Comparison of ENCODE assay signal across 8 cellular contexts in the genomic region with DNA sequence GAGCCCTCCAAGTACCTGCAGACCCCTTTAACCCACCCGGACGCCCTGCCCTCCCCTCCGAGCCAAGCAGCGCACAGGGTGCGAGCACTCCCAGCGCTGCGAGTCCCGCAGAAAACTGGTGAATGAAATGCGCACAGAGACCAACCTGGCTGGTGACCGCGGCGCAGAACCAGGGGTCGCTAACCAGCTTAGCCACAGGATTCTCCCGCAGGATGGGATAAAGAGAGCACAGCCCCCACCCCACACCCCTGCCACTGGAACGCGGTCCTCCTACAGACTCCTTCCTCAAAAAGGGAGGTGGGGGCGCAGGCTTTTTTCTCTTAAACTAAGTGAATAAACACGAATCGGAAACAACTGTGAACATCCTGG. TPM values are rescaled to one million over a fixed set of nuclear protein-coding genes. Genes with fewer than 3 reads are reported as not detected.
DNase-seq lines count a peak whose midpoint lies in the region; ATAC-seq lines count a peak whose summit lies in the region.

No MANE protein-coding gene starts in this region.

- intact Hi-C loops in right cardiac atrium (cut with DNase I), result no loop called here

- H3K36me3 Mint-ChIP-seq in activated naive CD4-positive, alpha-beta T cell treated with anti-CD3 and anti-CD28 coated beads, Interleukin-2, amount 50 U/mL, for 72 hours, result peaks cover 6 to 7% of the 10 kb centered on the region in 2 donors

- no peaks in the 10 kb centered on the region for H3K9me3 Mint-ChIP-seq in activated naive CD4-positive, alpha-beta T cell treated with anti-CD3 and anti-CD28 coated beads, Interleukin-2, amount 50 U/mL, for 72 hours

- H3K4me1 ChIP-seq in right cardiac atrium (ENCODE audit: control insufficient read depth, insufficient read depth, low read length), result no peaks in the 10 kb centered on the region

- no peak overlapping the region for H3K27ac ChIP-seq in right cardiac atrium (ENCODE audit: low read length)

- peak overlapping the region; percentile 95 to 98 for H3K27ac Mint-ChIP-seq in activated naive CD4-positive, alpha-beta T cell treated with anti-CD3 and anti-CD28 coated beads, Interleukin-2, amount 50 U/mL, for 72 hours

- H3K4me3 ChIP-seq in right cardiac atrium (ENCODE audit: low read length), result peak overlapping the region; percentile 77

- DNase-seq in EL (peak; percentile 16), NCI-H345 treated with DMSO at 0.1 percent for 48 hours (lab: John Stamatoyannopoulos, UW; ENCODE audit: unreplicated experiment) (peak; percentile 22), right cardiac atrium (peak in 2 of 3 donors; percentile 27 to 57), retina (peak; percentile 77)
- peak in 1 of 2 donors; percentile 11 for DNase-seq in activated naive CD4-positive, alpha-beta T cell treated with anti-CD3 and anti-CD28 coated beads, Interleukin-2, amount 50 U/mL, for 72 hours (ENCODE audit: low spot score in 2 of 2)

- 4% methylated on average over 19 of the region's 19 CpGs for WGBS in right cardiac atrium

- H3K27me3 ChIP-seq in right cardiac atrium (ENCODE audit: control insufficient read depth, insufficient read depth), result no peaks in the 10 kb centered on the region

- no peak for ATAC-seq in activated naive CD4-positive, alpha-beta T cell treated with anti-CD3 and anti-CD28 coated beads, Interleukin-2, amount 50 U/mL, for 72 hours
- no peak for ATAC-seq in right cardiac atrium
- ATAC-seq in activated CD4-positive, CD25-positive, alpha-beta regulatory T cell treated with anti-CD3 and anti-CD28 coated beads, Interleukin-2, amount 50 U/mL, for 24 hours, result no peak
- no peak for ATAC-seq in GM18868 (IDR thresholded peaks at IDR 0.05; ENCODE audit: unreplicated experiment)
- ATAC-seq in GM21381 (IDR thresholded peaks at IDR 0.05; ENCODE audit: unreplicated experiment), result no peak

- no peaks in the 10 kb centered on the region for H3K9me3 ChIP-seq in right cardiac atrium (ENCODE audit: control insufficient read depth, low read length)

RNA-seq across cellular contexts. Expression of gene ATP2B1, which starts 1.0 kb away (rescaled TPM):
- 10 to 100 TPM; 14.5 to 18.2 TPM for total RNA-seq in activated naive CD4-positive, alpha-beta T cell treated with anti-CD3 and anti-CD28 coated beads, Interleukin-2, amount 50 U/mL, for 72 hours
- total RNA-seq in right cardiac atrium, result 10 to 100 TPM; 13.0 to 19.0 (median 16.6) TPM
- polyA plus RNA-seq in right cardiac atrium, result 6.1 TPM
